9 cellular contexts compared by ENCODE assay signal in the genomic region with DNA sequence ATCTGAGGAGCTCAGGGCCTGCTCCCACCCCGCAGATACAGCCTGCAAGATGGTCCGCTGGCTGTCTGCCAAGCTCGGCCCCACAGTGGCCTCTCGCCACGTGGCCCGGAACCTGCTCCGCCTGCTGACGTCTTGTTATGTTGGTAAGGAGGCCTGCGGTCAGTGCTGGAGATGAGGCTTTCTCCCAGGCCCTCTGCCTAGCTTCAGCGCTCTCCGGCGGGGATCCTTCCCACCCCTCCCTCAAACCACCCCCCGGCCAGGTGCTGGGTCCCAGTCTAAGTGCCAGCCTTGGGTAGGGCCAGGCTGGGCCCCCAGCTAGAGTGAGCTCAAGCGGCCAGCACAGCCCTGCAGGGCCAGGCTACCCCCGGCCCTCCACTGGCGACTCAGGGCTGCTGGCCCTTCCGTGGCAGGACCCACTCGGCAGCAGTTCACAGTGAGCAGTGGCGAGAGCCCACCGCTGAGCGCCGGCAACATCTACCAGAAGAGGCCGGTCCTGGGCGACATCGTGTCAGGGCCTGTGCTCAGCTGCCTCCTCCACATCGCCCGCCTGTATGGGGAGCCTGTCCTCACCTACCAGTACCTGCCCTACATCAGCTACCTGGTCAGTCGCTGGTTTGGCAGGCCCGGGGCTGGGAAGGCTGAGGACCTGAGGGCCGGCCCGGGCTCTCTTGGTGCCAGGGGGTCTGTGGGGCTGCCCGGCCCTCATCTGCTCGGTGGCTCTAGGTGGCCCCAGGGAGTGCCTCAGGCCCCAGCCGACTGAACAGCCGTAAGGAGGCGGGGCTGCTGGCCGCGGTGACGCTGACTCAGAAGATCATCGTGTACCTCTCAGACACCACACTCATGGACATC. TPM values are rescaled to one million over a fixed set of nuclear protein-coding genes. Genes with fewer than 3 reads are reported as not detected.
DNase-seq lines count a peak whose midpoint lies in the region; ATAC-seq, FAIRE-seq and TF ChIP-seq lines count a peak whose summit lies in the region.
"Had no signal": no experiment of that assay in that cellular context is flagged by ENCODE, and none has a peak within 500 bp of the region (broad histone marks: within the 10 kb centered on the region; RNA-seq: fewer than 3 reads in every experiment).

No MANE protein-coding gene starts in this region.

- peak in 3 of 4 donors; percentile 55 to 65 (median 59) for ATAC-seq in pancreas
- no peak for ATAC-seq in HG02623 (IDR thresholded peaks at IDR 0.05; ENCODE audit: unreplicated experiment)
- no peak for ATAC-seq in effector memory CD8-positive, alpha-beta T cell (replicated peaks)

- FAIRE-seq in pancreas (lab: Jason Lieb, UNC) = no peak

- no peak for TF ChIP-seq CTCF in AG10803 (conservative IDR thresholded peaks at IDR 0.05; ENCODE audit: low read length)
- no peak for TF ChIP-seq CTCF in fibroblast of the aortic adventitia (IDR thresholded peaks at IDR 0.05; ENCODE audit: insufficient read depth, low read length)
- TF ChIP-seq CTCF in pancreas (IDR thresholded peaks at IDR 0.05) = no peak

- peaks cover 36% of the 10 kb centered on the region for H3K36me3 Mint-ChIP-seq in effector memory CD8-positive, alpha-beta T cell (ENCODE audit: insufficient read depth)

- H3K27me3 ChIP-seq in SJCRH30 (no peaks in the 10 kb centered on the region), pancreas (no peaks in the 10 kb centered on the region)

- no peaks in the 10 kb centered on the region for H3K9me3 ChIP-seq in SJCRH30 (replicated peaks)
- H3K9me3 ChIP-seq in pancreas = no peaks in the 10 kb centered on the region

- peaks cover 16% of the 10 kb centered on the region for H3K4me1 ChIP-seq in SJCRH30
- H3K4me1 ChIP-seq in pancreas = peaks cover 0 to 5% (median 0%) of the 10 kb centered on the region in 3 donors

- no peak overlapping the region for H3K4me3 Mint-ChIP-seq in effector memory CD8-positive, alpha-beta T cell

- intact Hi-C loops in pancreas (cut with DNase I) = no loop called here

- no peaks in the 10 kb centered on the region for H3K9me3 Mint-ChIP-seq in effector memory CD8-positive, alpha-beta T cell

- H3K27ac Mint-ChIP-seq in effector memory CD8-positive, alpha-beta T cell = no peak overlapping the region

- H3K27me3 Mint-ChIP-seq in effector memory CD8-positive, alpha-beta T cell = no peaks in the 10 kb centered on the region

- H3K27ac ChIP-seq in SJCRH30 = peak overlapping the region; percentile 79
- H3K27ac ChIP-seq in pancreas = peak overlapping the region in 3 of 4 donors; percentile 34 to 53 (median 35)

- H3K4me3 ChIP-seq in AG10803 (ENCODE audit: low read length) (peak overlapping the region; percentile 5; the same call in 1 of the 2 replicates), SJCRH30 (no peak overlapping the region), fibroblast of the aortic adventitia (ENCODE audit: low read depth, low read length) (peak overlapping the region; percentile 41), pancreas (no peak overlapping the region)

- H3K36me3 ChIP-seq in SJCRH30 (no peaks in the 10 kb centered on the region), pancreas (peaks cover 0 to 3% (median 0%) of the 10 kb centered on the region in 3 donors)

- 86 to 87% methylated on average over 40 of the region's 40 CpGs for WGBS in pancreas, 2 donors

- DNase-seq in AG10803 (ENCODE audit: low read depth) (peak; percentile 82), SJCRH30 (peak; percentile 69 to 70), fibroblast of the aortic adventitia (ENCODE audit: low read depth) (peak; percentile 91), pancreas (peak in 3 of 6 donors; percentile 47 to 82 (median 60)), retina (no peak), T-helper 1 cell (no peak)
- DNase-seq in effector memory CD8-positive, alpha-beta T cell = no peak
- DNase-seq: cortex of kidney had no signal

- H3K4me1 Mint-ChIP-seq in effector memory CD8-positive, alpha-beta T cell (ENCODE audit: low read depth in 2 of 2) = peaks cover 17 to 18% of the 10 kb centered on the region in 2 donors

RNA-seq across cellular contexts. Expression of a gene that starts 6.1 kb away (rescaled TPM):
- 8.7 and 10.9 TPM in 2 replicates for total RNA-seq in SJCRH30 (2014; rRNA removed; shearing (Covaris generic))
- total RNA-seq in fibroblast of the aortic adventitia (ENCODE audit: low replicate concordance) (27.7 and 39.6 TPM in 2 replicates), pancreas (10 to 100 TPM in 2 of 6 donors, 1 to 10 TPM in 4; 5.7 to 17.0 (median 8.3) TPM)
- 10 to 100 TPM; 14.2 to 24.4 TPM for polyA plus RNA-seq in pancreas

RNA-seq across cellular contexts. Expression of a gene that starts 12.1 kb away (rescaled TPM):
- not detected in 2 replicates for total RNA-seq in SJCRH30 (2014; rRNA removed; shearing (Covaris generic))
- total RNA-seq in fibroblast of the aortic adventitia (ENCODE audit: low replicate concordance) (0.18 and 1.3 TPM in 2 replicates), pancreas (1 to 10 TPM; 1.4 to 5.8 (median 3.4) TPM)
- polyA plus RNA-seq in pancreas = 1 to 10 TPM; 5.6 to 8.8 TPM

RNA-seq across cellular contexts. Expression of a gene that starts 20.4 kb away (rescaled TPM):
- 1.2 and 1.3 TPM in 2 replicates for total RNA-seq in SJCRH30 (2014; rRNA removed; shearing (Covaris generic))
- 4.5 and 10.1 TPM in 2 replicates for total RNA-seq in fibroblast of the aortic adventitia (ENCODE audit: low replicate concordance)
- 1 to 10 TPM in 5 of 6 donors, under 1 TPM in 1; 0.56 to 2.8 (median 1.4) TPM for total RNA-seq in pancreas
- polyA plus RNA-seq in pancreas = 1 to 10 TPM in 1 of 2 donors, under 1 TPM in 1; 0.75 to 1.4 TPM

RNA-seq across cellular contexts. Expression of a gene that starts 31.3 kb away (rescaled TPM):
- 182 TPM in 2 replicates for total RNA-seq in SJCRH30 (2014; rRNA removed; shearing (Covaris generic))
- total RNA-seq in fibroblast of the aortic adventitia (ENCODE audit: low replicate concordance) (161 and 450 TPM in 2 replicates), pancreas (100 to 1,000 TPM in 2 of 6 donors, 10 to 100 TPM in 4; 40.6 to 178 (median 82.0) TPM)
- polyA plus RNA-seq in pancreas = 10 to 100 TPM; 73.1 to 95.9 TPM

RNA-seq across cellular contexts. Expression of a gene that starts 45.9 kb away (rescaled TPM):
- 144 and 145 TPM in 2 replicates for total RNA-seq in SJCRH30 (2014; rRNA removed; shearing (Covaris generic))
- total RNA-seq in fibroblast of the aortic adventitia (ENCODE audit: low replicate concordance) = 59.7 and 138 TPM in 2 replicates
- 100 to 1,000 TPM in 3 of 6 donors, 10 to 100 TPM in 3; 88.8 to 129 (median 100.0) TPM for total RNA-seq in pancreas
- polyA plus RNA-seq in pancreas = 10 to 100 TPM; 78.9 to 93.1 TPM

Comparison
In these comparisons a context has a peak if more than half of its experiments do, and no peak if none do; other contexts are left out.
1. DNase-seq: peak in AG10803 (single experiment), SJCRH30 (2 of 2) and fibroblast of the aortic adventitia (single experiment); none in retina (single experiment), T-helper 1 cell (0 of 5) and effector memory CD8-positive, alpha-beta T cell (0 of 3).
2. H3K4me3 ChIP-seq: peak in AG10803 (single experiment) and fibroblast of the aortic adventitia (single experiment); none in SJCRH30 (single experiment) and pancreas (0 of 4).
3. ATAC-seq: peak in pancreas (3 of 4); none in HG02623 (single experiment) and effector memory CD8-positive, alpha-beta T cell (single experiment).